Comparison of ENCODE assay signal across 8 cellular contexts in the genomic region with DNA sequence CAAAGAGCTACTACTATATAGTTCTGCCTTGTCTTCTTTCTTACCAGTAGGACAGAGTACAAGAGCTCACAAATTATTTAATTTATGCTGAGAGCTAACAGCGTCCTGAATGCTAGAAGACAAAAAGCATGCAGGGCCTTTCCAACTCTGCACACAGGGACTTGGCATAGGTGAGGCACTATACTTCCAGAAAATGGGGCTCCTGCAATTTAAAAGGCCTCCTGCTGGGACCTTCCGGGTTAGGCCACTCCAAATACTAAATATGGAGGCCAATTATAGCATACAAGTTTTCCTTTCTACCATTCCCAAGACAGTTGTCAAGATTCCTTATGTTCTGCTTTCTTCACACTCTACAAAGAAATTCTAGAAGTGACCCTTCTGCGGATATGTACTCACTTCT. TPM values are rescaled to one million over a fixed set of nuclear protein-coding genes. Genes with fewer than 3 reads are reported as not detected.
A peak's percentile ranks its signal among the peaks of the same experiment; 100 is the strongest.
DNase-seq lines count a peak whose midpoint lies in the region; ATAC-seq and TF ChIP-seq lines count a peak whose summit lies in the region.

No MANE protein-coding gene starts in this region.

- H3K36me3 Mint-ChIP-seq in mesothelial cell of epicardium, result no peaks in the 10 kb centered on the region

- H3K36me3 ChIP-seq in mammary epithelial cell (ENCODE audit: insufficient read depth, low read length) (peaks cover 5% of the 10 kb centered on the region), thyroid gland (no peaks in the 10 kb centered on the region)

- no peak for ATAC-seq in GM21390 (IDR thresholded peaks at IDR 0.05; ENCODE audit: unreplicated experiment)

- H3K9me3 Mint-ChIP-seq in mesothelial cell of epicardium, result no peaks in the 10 kb centered on the region

- dilution Hi-C loops in mammary epithelial cell (cut with HindIII; ENCODE audit: low sequenced_read_pairs), result no loop called here

- TF ChIP-seq POLR2A in thyroid gland (IDR thresholded peaks at IDR 0.05), result no peak

- peak overlapping the region; percentile 83 for H3K4me3 Mint-ChIP-seq in mesothelial cell of epicardium

- peaks cover 20% of the 10 kb centered on the region for H3K27me3 Mint-ChIP-seq in mesothelial cell of epicardium (ENCODE audit: low read depth)

- peak overlapping the region; percentile 88 for H3K4me2 ChIP-seq in mammary epithelial cell (ENCODE audit: insufficient read depth, low read depth, low read length)

- H3K4me1 ChIP-seq in mammary epithelial cell (ENCODE audit: insufficient read depth, low read length) (peaks cover 21% of the 10 kb centered on the region), thyroid gland (peaks cover 14 to 16% of the 10 kb centered on the region in 2 donors)

- CTCF ChIA-PET in mammary epithelial cell (lab: Charles Lee; ENCODE audit: low non-redundant PET), result no interaction called here

- no peaks in the 10 kb centered on the region for H3K27me3 ChIP-seq in mammary epithelial cell (ENCODE audit: insufficient read depth, low read length)
- H3K27me3 ChIP-seq in thyroid gland, result no peaks in the 10 kb centered on the region

- peak overlapping the region; percentile 95 for H3K9ac ChIP-seq in mammary epithelial cell (ENCODE audit: insufficient read depth, low read length)

- WGBS in mammary epithelial cell (ENCODE audit: low coverage, missing lambda C conversion rate), result 5% methylated on average over 2 of the region's 3 CpGs
- WGBS in thyroid gland, 2 donors, result 3 to 4% methylated on average over 3 of the region's 3 CpGs

- peak overlapping the region; percentile 88 for H3K4me3 ChIP-seq in GM12864 (ENCODE audit: low read depth, low read length)
- H3K4me3 ChIP-seq in mammary epithelial cell (replicated peaks in 1 of 3; ENCODE audit: insufficient read depth in 1 of 3, low read depth in 2 of 3, low read length in 3 of 3), result peak overlapping the region; percentile 84 to 94 (median 90)
- H3K4me3 ChIP-seq in thyroid gland (replicated peaks in 1 of 3), result peak overlapping the region in 1 of 3 donors; percentile 87

- H3K27ac ChIP-seq in 22Rv1 (peak overlapping the region; percentile 88), mammary epithelial cell (ENCODE audit: insufficient read depth, low read depth, low read length) (peak overlapping the region; percentile 92), thyroid gland (no peak overlapping the region)

- H3K9me3 ChIP-seq in mammary epithelial cell (replicated peaks; ENCODE audit: insufficient read depth, low read length), result no peaks in the 10 kb centered on the region
- no peaks in the 10 kb centered on the region for H3K9me3 ChIP-seq in thyroid gland

- no TSS peak for BruUV-seq in mammary epithelial cell (replicated peaks; lab: Mats Ljungman, UMichigan)

- peaks cover 57% of the 10 kb centered on the region for H3K79me2 ChIP-seq in mammary epithelial cell (ENCODE audit: insufficient read depth, low read length)

- TF ChIP-seq CTCF in 22Rv1 (IDR thresholded peaks at IDR 0.05) (no peak), GM12864 (IDR thresholded peaks at IDR 0.05; ENCODE audit: low read depth, low read length, missing control alignments) (no peak), mammary epithelial cell (conservative IDR thresholded peaks at IDR 0.05 in 1 of 2, IDR thresholded peaks at IDR 0.05 in 1 of 2; ENCODE audit: extremely low read depth in 1 of 2, insufficient read depth in 1 of 2, low read depth in 1 of 2, low read length in 2 of 2) (no peak), mesothelial cell of epicardium (IDR thresholded peaks at IDR 0.05; ENCODE audit: unreplicated experiment) (no peak), thyroid gland (IDR thresholded peaks at IDR 0.05) (no peak)

- peak overlapping the region; percentile 99 for H2AFZ ChIP-seq in mammary epithelial cell (ENCODE audit: low read depth, low read length)

- peak overlapping the region; percentile 97 for H3K27ac Mint-ChIP-seq in mesothelial cell of epicardium

- in situ Hi-C loops in mammary epithelial cell (cut with MboI; ENCODE audit: low sequenced_read_pairs in 2 of 2), result no loop called here

- DNase-seq in GM12864 (ENCODE audit: low read depth) (no peak), NCI-H446 treated with DMSO at 0.1 percent for 48 hours (lab: John Stamatoyannopoulos, UW) (peak; percentile 32), mammary epithelial cell (peak; percentile 26), mesothelial cell of epicardium (ENCODE audit: low spot score in 2 of 2, unreplicated experiment in 2 of 2) (no peak), thyroid gland (no peak), HPDE6-E6E7 (ENCODE audit: extremely low spot score) (no peak)

- no peaks in the 10 kb centered on the region for H4K20me1 ChIP-seq in mammary epithelial cell (ENCODE audit: insufficient read depth, low read length)

- intact Hi-C loops in mammary epithelial cell (cut with micrococcal nuclease), result no loop called here
- intact Hi-C loops in thyroid gland (cut with DNase I), result no loop called here

- peaks cover 32% of the 10 kb centered on the region for H3K4me1 Mint-ChIP-seq in mesothelial cell of epicardium

RNA-seq across cellular contexts. Expression of gene DCUN1D5, which starts 0.9 kb away (rescaled TPM):
- total RNA-seq in mammary epithelial cell, result 10 to 100 TPM; 66.1 to 71.2 TPM
- polyA plus RNA-seq in mammary epithelial cell, result 63.5 TPM
- polyA minus RNA-seq in mammary epithelial cell, result 33.0 TPM
- 32.3 to 33.7 TPM (median 33.2 TPM) in 3 replicates for total RNA-seq in mesothelial cell of epicardium
- 10 to 100 TPM; 27.4 to 44.9 (median 36.8) TPM for total RNA-seq in thyroid gland

RNA-seq across cellular contexts. Expression of gene DYNC2H1, which starts 18.2 kb away (rescaled TPM):
- total RNA-seq in mammary epithelial cell, result 10 to 100 TPM; 32.5 to 38.3 TPM
- 12.9 TPM for polyA plus RNA-seq in mammary epithelial cell
- polyA minus RNA-seq in mammary epithelial cell, result 17.5 TPM
- 17.4 to 19.3 TPM (median 18.0 TPM) in 3 replicates for total RNA-seq in mesothelial cell of epicardium
- 10 to 100 TPM; 36.9 to 41.2 (median 40.0) TPM for total RNA-seq in thyroid gland

Comparison
In these comparisons a context has a peak if more than half of its experiments do, and no peak if none do; other contexts are left out.
1. H3K27ac ChIP-seq: peak in 22Rv1 (single experiment) and mammary epithelial cell (single experiment); none in thyroid gland (0 of 3).
2. DNase-seq: peak in NCI-H446 treated with DMSO at 0.1 percent for 48 hours (single experiment) and mammary epithelial cell (single experiment); none in GM12864 (single experiment), mesothelial cell of epicardium (0 of 2), thyroid gland (0 of 2) and HPDE6-E6E7 (single experiment).